27 cellular contexts compared by ENCODE assay signal in the genomic region with DNA sequence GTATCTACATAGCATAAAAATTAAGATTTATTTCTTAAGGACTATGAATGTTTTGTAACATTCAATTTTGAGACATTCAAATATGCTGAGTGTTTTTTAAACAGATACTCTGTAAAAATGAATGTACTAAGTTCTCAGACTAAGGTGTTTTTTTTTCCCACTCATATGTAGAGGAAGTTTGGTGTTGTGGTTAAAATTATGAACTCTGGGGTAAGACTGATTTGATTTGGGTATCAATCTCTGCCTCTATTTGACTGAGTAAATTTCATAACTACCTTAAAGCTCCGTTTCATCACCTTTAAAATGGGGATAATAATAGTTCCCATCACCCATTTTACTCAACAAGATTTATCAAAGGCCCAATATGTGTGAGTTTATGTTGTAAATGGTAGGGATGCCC.
"Had no signal": no experiment of that assay in that cellular context is flagged by ENCODE, and none has a peak within 500 bp of the region (broad histone marks: within the 10 kb centered on the region; RNA-seq: fewer than 3 reads in every experiment).

No MANE protein-coding gene starts in this region.

- ATAC-seq: activated CD4-positive, alpha-beta T cell treated with anti-CD3 and anti-CD28 coated beads for 36 hours; activated CD8-positive, alpha-beta memory T cell treated with anti-CD3 and anti-CD28 coated beads, Interleukin-2, amount 10 ng/mL, durations not matched to agents 7 days and 5 days; activated CD8-positive, alpha-beta T cell treated with anti-CD3 and anti-CD28 coated beads, Interleukin-2, amount 10 ng/mL, durations not matched to agents 7 days and 5 days; foreskin keratinocyte; gastroesophageal sphincter had no signal

- DNase-seq: activated CD4-positive, alpha-beta memory T cell treated with anti-CD3 and anti-CD28 coated beads for 36 hours; activated CD4-positive, alpha-beta T cell treated with anti-CD3 and anti-CD28 coated beads for 36 hours; activated CD4-positive, alpha-beta T cell treated with anti-CD3 and anti-CD28 coated beads, Interleukin-2, amount 10 ng/mL, durations not matched to agents 24 days and 14 days; activated CD4-positive, CD25-positive, alpha-beta regulatory T cell; activated CD4-positive, CD25-positive, alpha-beta regulatory T cell treated with anti-CD3 and anti-CD28 coated beads, Interleukin-2, amount 50 U/mL, for 72 hours; activated CD8-positive, alpha-beta memory T cell treated with anti-CD3 and anti-CD28 coated beads, Interleukin-2, amount 10 ng/mL, durations not matched to agents 7 days and 5 days; activated CD8-positive, alpha-beta memory T cell treated with anti-CD3 and anti-CD28 coated beads, Interleukin-2, amount 50 U/mL, for 4 hours; activated CD8-positive, alpha-beta T cell treated with anti-CD3 and anti-CD28 coated beads, Interleukin-2, amount 10 ng/mL, durations not matched to agents 7 days and 5 days; activated effector memory CD4-positive, alpha-beta T cell treated with anti-CD3 and anti-CD28 coated beads, Interleukin-2, amount 50 U/mL, for 16 hours; activated naive CD4-positive, alpha-beta T cell treated with anti-CD3 and anti-CD28 coated beads, Interleukin-2, amount 50 U/mL, for 16 hours; activated T-cell treated with anti-CD3 and anti-CD28 coated beads, Interleukin-2, amount 50 U/mL, for 1 hour; activated T-cell treated with anti-CD3 and anti-CD28 coated beads, Interleukin-2, amount 50 U/mL, for 48 hours; amniotic stem cell; anterior cingulate cortex; brain microvascular endothelial cell; dorsolateral prefrontal cortex; effector memory CD4-positive, alpha-beta T cell; erythroblast; foreskin keratinocyte; head of caudate nucleus; hippocampal formation; T-helper 2 cell had no signal

- H3K36me3 ChIP-seq: brain microvascular endothelial cell, esophagus muscularis mucosa, gastroesophageal sphincter had no signal

- H3K9me3 ChIP-seq: esophagus muscularis mucosa, gastroesophageal sphincter had no signal

- H3K27me3 ChIP-seq: brain microvascular endothelial cell, dorsolateral prefrontal cortex, esophagus muscularis mucosa, foreskin keratinocyte, gastroesophageal sphincter had no signal

- FAIRE-seq: astrocyte, bronchial epithelial cell had no signal

- H3K27ac ChIP-seq: brain microvascular endothelial cell, coronary artery, dorsolateral prefrontal cortex, esophagus muscularis mucosa, foreskin keratinocyte, gastroesophageal sphincter had no signal

- H3K4me3 ChIP-seq: coronary artery, dorsolateral prefrontal cortex, esophagus muscularis mucosa, gastroesophageal sphincter had no signal

- H3K4me1 ChIP-seq: esophagus muscularis mucosa, foreskin keratinocyte, gastroesophageal sphincter had no signal
